ENCODE assay signal across 19 cellular contexts in the genomic region with DNA sequence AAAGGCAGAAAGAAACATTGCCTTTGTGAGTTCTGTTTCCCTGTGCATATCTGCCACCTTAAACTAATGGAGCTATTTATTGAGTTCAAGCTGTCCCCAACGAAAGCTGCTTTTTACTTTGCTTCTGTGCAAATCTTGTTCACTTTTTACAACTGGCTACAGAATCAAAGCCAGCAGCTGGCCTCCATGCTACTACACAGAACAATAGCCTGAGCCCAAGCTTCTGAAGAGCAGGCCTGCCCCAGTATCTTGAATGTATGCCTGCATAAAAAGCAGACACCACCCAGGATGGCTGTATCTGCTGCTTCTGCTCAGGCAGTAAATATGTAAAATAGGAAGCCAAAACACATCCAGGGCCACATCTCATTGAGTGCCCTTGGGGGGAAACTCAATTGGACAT. TPM values are rescaled to one million over a fixed set of nuclear protein-coding genes. Genes with fewer than 3 reads are reported as not detected.
DNase-seq lines count a peak whose midpoint lies in the region; ATAC-seq and TF ChIP-seq lines count a peak whose summit lies in the region.
"Had no signal": no experiment of that assay in that cellular context is flagged by ENCODE, and none has a peak within 500 bp of the region (broad histone marks: within the 10 kb centered on the region; RNA-seq: fewer than 3 reads in every experiment).

No MANE protein-coding gene starts in this region.

- H3K4me1 Mint-ChIP-seq in neural crest cell, result peaks cover 21% of the 10 kb centered on the region
- no peaks in the 10 kb centered on the region for H3K4me1 Mint-ChIP-seq in activated T-helper 17 cell treated with anti-CD3 and anti-CD28 coated beads, Interleukin-2, amount 50 U/mL, for 72 hours
- H3K4me1 Mint-ChIP-seq: activated CD4-positive, alpha-beta T cell treated with anti-CD3 and anti-CD28 coated beads, Interleukin-2, amount 10 ng/mL, durations not matched to agents 24 days and 14 days had no signal

- H3K36me3 Mint-ChIP-seq in neural crest cell (ENCODE audit: low read depth), result no peaks in the 10 kb centered on the region
- H3K36me3 Mint-ChIP-seq in activated T-helper 17 cell treated with anti-CD3 and anti-CD28 coated beads, Interleukin-2, amount 50 U/mL, for 72 hours (ENCODE audit: low read depth), result no peaks in the 10 kb centered on the region
- H3K36me3 Mint-ChIP-seq: CD8-positive, alpha-beta T cell had no signal

- peak; percentile 22 for DNase-seq in COLO668 (lab: John Stamatoyannopoulos, UW; ENCODE audit: unreplicated experiment)
- DNase-seq in NCI-H1694 (lab: John Stamatoyannopoulos, UW), result peak; percentile 23
- peak in 19 of 61 donors; percentile 2 to 48 (median 13) for DNase-seq in caudate nucleus (lab: John Stamatoyannopoulos, UW)
- DNase-seq in neural crest cell (ENCODE audit: low read depth, low spot score), result no peak
- DNase-seq in GM10248 (ENCODE audit: extremely low spot score), result no peak
- DNase-seq: activated CD4-positive, alpha-beta T cell treated with anti-CD3 and anti-CD28 coated beads, Interleukin-2, amount 10 ng/mL, durations not matched to agents 24 days and 14 days; activated effector memory CD4-positive, alpha-beta T cell treated with anti-CD3 and anti-CD28 coated beads, Interleukin-2, amount 50 U/mL, for 16 hours; adrenal gland; CD8-positive, alpha-beta T cell; dermis blood vessel endothelial cell; foreskin fibroblast; GOT3; right lobe of liver; stimulated activated CD4-positive, alpha-beta T cell treated with anti-CD3 and anti-CD28 coated beads, Interleukin-15, amount 100 ng/mL, for 24 hours had no signal

- CTCF ChIA-PET in GM10248 (lab: Yijun Ruan, JAX), result interaction anchor here (1.3 kb wide), 1 partner anchor 25 kb away, joined by 3 read pairs; no protein-coding TSS in a partner anchor

- H3K27me3 Mint-ChIP-seq in neural crest cell (ENCODE audit: low read depth), result no peaks in the 10 kb centered on the region
- H3K27me3 Mint-ChIP-seq in activated T-helper 17 cell treated with anti-CD3 and anti-CD28 coated beads, Interleukin-2, amount 50 U/mL, for 72 hours, result no peaks in the 10 kb centered on the region
- H3K27me3 Mint-ChIP-seq: activated CD4-positive, alpha-beta T cell treated with anti-CD3 and anti-CD28 coated beads, Interleukin-2, amount 10 ng/mL, durations not matched to agents 24 days and 14 days had no signal

- TF ChIP-seq CTCF in neural crest cell (conservative IDR thresholded peaks at IDR 0.05), result no peak
- TF ChIP-seq CTCF in GM10248 (IDR thresholded peaks at IDR 0.05; ENCODE audit: control extremely low read depth, extremely low read depth, low read depth, missing control alignments), result no peak

- no peak overlapping the region for H3K4me3 Mint-ChIP-seq in neural crest cell
- no peak overlapping the region for H3K4me3 Mint-ChIP-seq in activated T-helper 17 cell treated with anti-CD3 and anti-CD28 coated beads, Interleukin-2, amount 50 U/mL, for 72 hours
- H3K4me3 Mint-ChIP-seq: activated CD4-positive, alpha-beta T cell treated with anti-CD3 and anti-CD28 coated beads, Interleukin-2, amount 10 ng/mL, durations not matched to agents 24 days and 14 days; CD8-positive, alpha-beta T cell had no signal

- POLR2A ChIA-PET in GM10248 (lab: Yijun Ruan, JAX), result no interaction called here

- H3K27ac ChIP-seq in caudate nucleus (ENCODE audit: low read depth, low read length), result peak overlapping the region; percentile 55
- H3K27ac ChIP-seq: adrenal gland, epithelial cell of prostate, right lobe of liver, RWPE1 had no signal

- H3K27ac Mint-ChIP-seq in neural crest cell (ENCODE audit: unreplicated experiment), result peak overlapping the region; percentile 67
- H3K27ac Mint-ChIP-seq in activated T-helper 17 cell treated with anti-CD3 and anti-CD28 coated beads, Interleukin-2, amount 50 U/mL, for 72 hours, result no peak overlapping the region
- H3K27ac Mint-ChIP-seq: activated CD4-positive, alpha-beta T cell treated with anti-CD3 and anti-CD28 coated beads, Interleukin-2, amount 10 ng/mL, durations not matched to agents 24 days and 14 days; CD8-positive, alpha-beta T cell had no signal

- H3K9me3 Mint-ChIP-seq in neural crest cell, result no peaks in the 10 kb centered on the region
- H3K9me3 Mint-ChIP-seq in activated T-helper 17 cell treated with anti-CD3 and anti-CD28 coated beads, Interleukin-2, amount 50 U/mL, for 72 hours, result no peaks in the 10 kb centered on the region
- H3K9me3 Mint-ChIP-seq: activated CD4-positive, alpha-beta T cell treated with anti-CD3 and anti-CD28 coated beads, Interleukin-2, amount 10 ng/mL, durations not matched to agents 24 days and 14 days; CD8-positive, alpha-beta T cell had no signal

- no peak for ATAC-seq in HG03280 (IDR thresholded peaks at IDR 0.05; ENCODE audit: unreplicated experiment)
- ATAC-seq in activated T-helper 17 cell treated with anti-CD3 and anti-CD28 coated beads, Interleukin-2, amount 50 U/mL, for 72 hours (replicated peaks), result no peak
- no peak for ATAC-seq in GM21529 (IDR thresholded peaks at IDR 0.05; ENCODE audit: unreplicated experiment)
- ATAC-seq: CD8-positive, alpha-beta T cell; right lobe of liver had no signal

RNA-seq across cellular contexts. Expression of gene ANK2, which starts 28.2 kb away (rescaled TPM):
- total RNA-seq in neural crest cell, result 55.6 and 58.3 TPM in 2 replicates
- 1 to 10 TPM in 1 of 2 donors, under 1 TPM in 1; 0.87 to 1.1 TPM for total RNA-seq in activated T-helper 17 cell treated with anti-CD3 and anti-CD28 coated beads, Interleukin-2, amount 50 U/mL, for 72 hours
- total RNA-seq: CD8-positive, alpha-beta T cell had no signal

Comparison
In these comparisons a context has a peak if more than half of its experiments do, and no peak if none do; other contexts are left out.
1. DNase-seq: peak in COLO668 (single experiment) and NCI-H1694 (single experiment); none in neural crest cell (single experiment) and GM10248 (single experiment).
2. RNA of gene ANK2, which starts 28.2 kb away (total RNA-seq): 55.6 to 58.3 TPM in neural crest cell; 0.87 to 1.1 TPM in activated T-helper 17 cell treated with anti-CD3 and anti-CD28 coated beads, Interleukin-2, amount 50 U/mL, for 72 hours; every median in the first group is over 10 times any median in the second.